ENCODE assay signal across 1 cellular context in the genomic region with DNA sequence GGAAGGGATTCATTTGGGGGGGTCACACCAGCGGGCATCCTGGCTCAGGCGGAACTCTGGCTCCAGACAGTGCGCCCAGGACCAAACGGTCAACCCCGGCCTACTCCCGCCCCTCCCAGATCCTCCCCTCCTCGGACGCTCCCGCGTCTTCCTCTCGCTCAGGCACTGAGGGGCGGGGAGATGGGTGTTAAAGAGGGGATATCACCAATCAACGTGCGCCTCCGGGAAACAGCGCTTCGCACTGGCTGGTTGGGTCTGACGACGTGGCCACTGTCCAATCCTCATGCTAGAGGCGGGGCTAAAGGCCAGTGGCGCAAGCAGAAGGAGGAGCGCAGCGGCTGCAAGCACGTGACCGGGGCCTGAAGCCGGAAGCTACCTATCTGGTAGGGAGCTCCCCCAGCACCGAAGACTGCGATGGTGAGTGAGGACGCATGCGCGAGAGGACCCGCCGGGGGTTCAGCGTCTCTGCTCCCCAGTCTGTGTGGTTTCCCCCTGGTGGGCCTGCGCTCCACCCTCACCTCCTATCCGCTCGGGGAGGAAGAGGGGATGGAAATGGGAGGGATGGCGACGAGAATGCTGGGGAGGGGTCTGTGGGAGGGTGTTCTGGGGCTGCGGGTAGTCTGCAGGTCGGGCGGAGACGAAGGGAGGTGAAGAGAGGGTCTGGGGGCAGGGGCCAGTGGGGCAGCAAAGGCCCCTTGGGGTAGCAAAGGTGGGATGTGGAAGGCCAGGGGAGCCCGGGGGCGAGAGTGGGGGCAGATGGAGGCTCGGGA.
TF ChIP-seq lines count a peak whose summit lies in the region.

A gene (plus strand): TSS at position 360 of the 770 bp plus-strand sequence. CDS start 55 bp downstream, at position 415.

TF ChIP-seq in WTC11, 78 proteins besides CTCF, POLR2A, EP300 and RAD21 (continued from another document and continues in another):
- TF ChIP-seq, protein P1, sequence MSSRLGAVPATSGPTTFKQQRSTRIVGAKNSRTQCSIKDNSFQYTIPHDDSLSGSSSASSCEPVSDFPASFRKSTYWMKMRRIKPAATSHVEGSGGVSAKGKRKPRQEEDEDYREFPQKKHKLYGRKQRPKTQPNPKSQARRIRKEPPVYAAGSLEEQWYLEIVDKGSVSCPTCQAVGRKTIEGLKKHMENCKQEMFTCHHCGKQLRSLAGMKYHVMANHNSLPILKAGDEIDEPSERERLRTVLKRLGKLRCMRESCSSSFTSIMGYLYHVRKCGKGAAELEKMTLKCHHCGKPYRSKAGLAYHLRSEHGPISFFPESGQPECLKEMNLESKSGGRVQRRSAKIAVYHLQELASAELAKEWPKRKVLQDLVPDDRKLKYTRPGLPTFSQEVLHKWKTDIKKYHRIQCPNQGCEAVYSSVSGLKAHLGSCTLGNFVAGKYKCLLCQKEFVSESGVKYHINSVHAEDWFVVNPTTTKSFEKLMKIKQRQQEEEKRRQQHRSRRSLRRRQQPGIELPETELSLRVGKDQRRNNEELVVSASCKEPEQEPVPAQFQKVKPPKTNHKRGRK (CRISPR knock-in tag; IDR thresholded peaks at IDR 0.05; ENCODE audit: borderline replicate concordance), result no peak
- TF ChIP-seq ZNF317 (CRISPR knock-in tag; IDR thresholded peaks at IDR 0.05; ENCODE audit: borderline replicate concordance, low read depth), result no peak
- TF ChIP-seq SP1 (CRISPR knock-in tag; conservative IDR thresholded peaks at IDR 0.05), result peak; percentile 84
- no peak for TF ChIP-seq JUN (CRISPR knock-in tag; IDR thresholded peaks at IDR 0.05)
- peak; percentile 57; the same call in 1 of the 2 replicates for TF ChIP-seq GABPB1 (CRISPR knock-in tag; IDR thresholded peaks at IDR 0.05)
- no peak for TF ChIP-seq ZNF219 (CRISPR knock-in tag; IDR thresholded peaks at IDR 0.05; ENCODE audit: borderline replicate concordance)
- no peak for TF ChIP-seq NR2C2 (CRISPR knock-in tag; IDR thresholded peaks at IDR 0.05)
- no peak for TF ChIP-seq NR1H2 (CRISPR knock-in tag; IDR thresholded peaks at IDR 0.05)
- TF ChIP-seq, protein P2, sequence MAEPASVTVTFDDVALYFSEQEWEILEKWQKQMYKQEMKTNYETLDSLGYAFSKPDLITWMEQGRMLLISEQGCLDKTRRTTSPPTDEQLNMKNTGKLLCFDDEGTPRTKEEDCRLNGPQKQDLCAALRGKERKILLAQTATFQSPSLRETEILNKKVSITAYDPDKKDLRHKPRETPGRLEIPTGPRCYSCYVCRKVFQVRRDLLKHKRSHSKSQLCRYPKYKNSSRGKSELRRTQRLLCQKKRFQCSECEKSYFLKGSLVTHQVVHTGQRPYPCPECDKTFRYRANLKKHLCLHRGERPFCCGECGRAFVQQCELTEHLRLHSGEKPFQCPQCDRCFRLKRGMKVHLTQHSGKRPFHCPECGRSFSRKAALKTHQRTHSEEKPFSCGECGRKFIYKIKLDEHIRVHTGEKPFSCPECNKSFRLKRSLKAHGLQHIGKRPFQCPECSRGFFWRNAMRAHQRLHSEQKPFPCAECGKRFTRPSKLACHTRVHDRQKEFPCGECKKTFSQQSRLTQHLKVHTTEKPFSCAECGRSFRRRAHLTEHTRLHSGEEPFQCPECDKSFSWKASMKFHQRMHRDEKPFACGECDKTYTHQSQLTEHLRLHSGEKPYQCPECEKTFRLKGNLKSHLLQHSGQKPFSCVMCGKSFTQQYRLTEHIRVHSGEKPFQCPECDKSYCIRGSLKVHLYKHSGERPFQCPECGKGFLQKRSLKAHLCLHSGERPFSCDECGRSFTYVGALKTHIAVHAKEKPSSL (CRISPR knock-in tag; conservative IDR thresholded peaks at IDR 0.05), result no peak
- TF ChIP-seq EMX1 (CRISPR knock-in tag; IDR thresholded peaks at IDR 0.05), result no peak
- TF ChIP-seq, protein P3, sequence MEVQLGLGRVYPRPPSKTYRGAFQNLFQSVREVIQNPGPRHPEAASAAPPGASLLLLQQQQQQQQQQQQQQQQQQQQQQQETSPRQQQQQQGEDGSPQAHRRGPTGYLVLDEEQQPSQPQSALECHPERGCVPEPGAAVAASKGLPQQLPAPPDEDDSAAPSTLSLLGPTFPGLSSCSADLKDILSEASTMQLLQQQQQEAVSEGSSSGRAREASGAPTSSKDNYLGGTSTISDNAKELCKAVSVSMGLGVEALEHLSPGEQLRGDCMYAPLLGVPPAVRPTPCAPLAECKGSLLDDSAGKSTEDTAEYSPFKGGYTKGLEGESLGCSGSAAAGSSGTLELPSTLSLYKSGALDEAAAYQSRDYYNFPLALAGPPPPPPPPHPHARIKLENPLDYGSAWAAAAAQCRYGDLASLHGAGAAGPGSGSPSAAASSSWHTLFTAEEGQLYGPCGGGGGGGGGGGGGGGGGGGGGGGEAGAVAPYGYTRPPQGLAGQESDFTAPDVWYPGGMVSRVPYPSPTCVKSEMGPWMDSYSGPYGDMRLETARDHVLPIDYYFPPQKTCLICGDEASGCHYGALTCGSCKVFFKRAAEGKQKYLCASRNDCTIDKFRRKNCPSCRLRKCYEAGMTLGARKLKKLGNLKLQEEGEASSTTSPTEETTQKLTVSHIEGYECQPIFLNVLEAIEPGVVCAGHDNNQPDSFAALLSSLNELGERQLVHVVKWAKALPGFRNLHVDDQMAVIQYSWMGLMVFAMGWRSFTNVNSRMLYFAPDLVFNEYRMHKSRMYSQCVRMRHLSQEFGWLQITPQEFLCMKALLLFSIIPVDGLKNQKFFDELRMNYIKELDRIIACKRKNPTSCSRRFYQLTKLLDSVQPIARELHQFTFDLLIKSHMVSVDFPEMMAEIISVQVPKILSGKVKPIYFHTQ (CRISPR knock-in tag; IDR thresholded peaks at IDR 0.05), result no peak
- TF ChIP-seq, protein P4, sequence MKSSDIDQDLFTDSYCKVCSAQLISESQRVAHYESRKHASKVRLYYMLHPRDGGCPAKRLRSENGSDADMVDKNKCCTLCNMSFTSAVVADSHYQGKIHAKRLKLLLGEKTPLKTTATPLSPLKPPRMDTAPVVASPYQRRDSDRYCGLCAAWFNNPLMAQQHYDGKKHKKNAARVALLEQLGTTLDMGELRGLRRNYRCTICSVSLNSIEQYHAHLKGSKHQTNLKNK (CRISPR knock-in tag; IDR thresholded peaks at IDR 0.05), result 0 out of 2 replicates have a peak, but pooled peaks have one; percentile 15
- TF ChIP-seq, protein P5, sequence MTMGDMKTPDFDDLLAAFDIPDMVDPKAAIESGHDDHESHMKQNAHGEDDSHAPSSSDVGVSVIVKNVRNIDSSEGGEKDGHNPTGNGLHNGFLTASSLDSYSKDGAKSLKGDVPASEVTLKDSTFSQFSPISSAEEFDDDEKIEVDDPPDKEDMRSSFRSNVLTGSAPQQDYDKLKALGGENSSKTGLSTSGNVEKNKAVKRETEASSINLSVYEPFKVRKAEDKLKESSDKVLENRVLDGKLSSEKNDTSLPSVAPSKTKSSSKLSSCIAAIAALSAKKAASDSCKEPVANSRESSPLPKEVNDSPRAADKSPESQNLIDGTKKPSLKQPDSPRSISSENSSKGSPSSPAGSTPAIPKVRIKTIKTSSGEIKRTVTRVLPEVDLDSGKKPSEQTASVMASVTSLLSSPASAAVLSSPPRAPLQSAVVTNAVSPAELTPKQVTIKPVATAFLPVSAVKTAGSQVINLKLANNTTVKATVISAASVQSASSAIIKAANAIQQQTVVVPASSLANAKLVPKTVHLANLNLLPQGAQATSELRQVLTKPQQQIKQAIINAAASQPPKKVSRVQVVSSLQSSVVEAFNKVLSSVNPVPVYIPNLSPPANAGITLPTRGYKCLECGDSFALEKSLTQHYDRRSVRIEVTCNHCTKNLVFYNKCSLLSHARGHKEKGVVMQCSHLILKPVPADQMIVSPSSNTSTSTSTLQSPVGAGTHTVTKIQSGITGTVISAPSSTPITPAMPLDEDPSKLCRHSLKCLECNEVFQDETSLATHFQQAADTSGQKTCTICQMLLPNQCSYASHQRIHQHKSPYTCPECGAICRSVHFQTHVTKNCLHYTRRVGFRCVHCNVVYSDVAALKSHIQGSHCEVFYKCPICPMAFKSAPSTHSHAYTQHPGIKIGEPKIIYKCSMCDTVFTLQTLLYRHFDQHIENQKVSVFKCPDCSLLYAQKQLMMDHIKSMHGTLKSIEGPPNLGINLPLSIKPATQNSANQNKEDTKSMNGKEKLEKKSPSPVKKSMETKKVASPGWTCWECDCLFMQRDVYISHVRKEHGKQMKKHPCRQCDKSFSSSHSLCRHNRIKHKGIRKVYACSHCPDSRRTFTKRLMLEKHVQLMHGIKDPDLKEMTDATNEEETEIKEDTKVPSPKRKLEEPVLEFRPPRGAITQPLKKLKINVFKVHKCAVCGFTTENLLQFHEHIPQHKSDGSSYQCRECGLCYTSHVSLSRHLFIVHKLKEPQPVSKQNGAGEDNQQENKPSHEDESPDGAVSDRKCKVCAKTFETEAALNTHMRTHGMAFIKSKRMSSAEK (CRISPR knock-in tag; IDR thresholded peaks at IDR 0.05; ENCODE audit: borderline replicate concordance), result no peak
- no peak; the same call in none of the 2 replicates for TF ChIP-seq FOXK1 (CRISPR knock-in tag; IDR thresholded peaks at IDR 0.05)
- TF ChIP-seq, protein P6, sequence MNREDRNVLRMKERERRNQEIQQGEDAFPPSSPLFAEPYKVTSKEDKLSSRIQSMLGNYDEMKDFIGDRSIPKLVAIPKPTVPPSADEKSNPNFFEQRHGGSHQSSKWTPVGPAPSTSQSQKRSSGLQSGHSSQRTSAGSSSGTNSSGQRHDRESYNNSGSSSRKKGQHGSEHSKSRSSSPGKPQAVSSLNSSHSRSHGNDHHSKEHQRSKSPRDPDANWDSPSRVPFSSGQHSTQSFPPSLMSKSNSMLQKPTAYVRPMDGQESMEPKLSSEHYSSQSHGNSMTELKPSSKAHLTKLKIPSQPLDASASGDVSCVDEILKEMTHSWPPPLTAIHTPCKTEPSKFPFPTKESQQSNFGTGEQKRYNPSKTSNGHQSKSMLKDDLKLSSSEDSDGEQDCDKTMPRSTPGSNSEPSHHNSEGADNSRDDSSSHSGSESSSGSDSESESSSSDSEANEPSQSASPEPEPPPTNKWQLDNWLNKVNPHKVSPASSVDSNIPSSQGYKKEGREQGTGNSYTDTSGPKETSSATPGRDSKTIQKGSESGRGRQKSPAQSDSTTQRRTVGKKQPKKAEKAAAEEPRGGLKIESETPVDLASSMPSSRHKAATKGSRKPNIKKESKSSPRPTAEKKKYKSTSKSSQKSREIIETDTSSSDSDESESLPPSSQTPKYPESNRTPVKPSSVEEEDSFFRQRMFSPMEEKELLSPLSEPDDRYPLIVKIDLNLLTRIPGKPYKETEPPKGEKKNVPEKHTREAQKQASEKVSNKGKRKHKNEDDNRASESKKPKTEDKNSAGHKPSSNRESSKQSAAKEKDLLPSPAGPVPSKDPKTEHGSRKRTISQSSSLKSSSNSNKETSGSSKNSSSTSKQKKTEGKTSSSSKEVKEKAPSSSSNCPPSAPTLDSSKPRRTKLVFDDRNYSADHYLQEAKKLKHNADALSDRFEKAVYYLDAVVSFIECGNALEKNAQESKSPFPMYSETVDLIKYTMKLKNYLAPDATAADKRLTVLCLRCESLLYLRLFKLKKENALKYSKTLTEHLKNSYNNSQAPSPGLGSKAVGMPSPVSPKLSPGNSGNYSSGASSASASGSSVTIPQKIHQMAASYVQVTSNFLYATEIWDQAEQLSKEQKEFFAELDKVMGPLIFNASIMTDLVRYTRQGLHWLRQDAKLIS (CRISPR knock-in tag; IDR thresholded peaks at IDR 0.05; ENCODE audit: borderline replicate concordance), result no peak
- no peak for TF ChIP-seq NFATC4 (CRISPR knock-in tag; IDR thresholded peaks at IDR 0.05)
- TF ChIP-seq, protein P7, sequence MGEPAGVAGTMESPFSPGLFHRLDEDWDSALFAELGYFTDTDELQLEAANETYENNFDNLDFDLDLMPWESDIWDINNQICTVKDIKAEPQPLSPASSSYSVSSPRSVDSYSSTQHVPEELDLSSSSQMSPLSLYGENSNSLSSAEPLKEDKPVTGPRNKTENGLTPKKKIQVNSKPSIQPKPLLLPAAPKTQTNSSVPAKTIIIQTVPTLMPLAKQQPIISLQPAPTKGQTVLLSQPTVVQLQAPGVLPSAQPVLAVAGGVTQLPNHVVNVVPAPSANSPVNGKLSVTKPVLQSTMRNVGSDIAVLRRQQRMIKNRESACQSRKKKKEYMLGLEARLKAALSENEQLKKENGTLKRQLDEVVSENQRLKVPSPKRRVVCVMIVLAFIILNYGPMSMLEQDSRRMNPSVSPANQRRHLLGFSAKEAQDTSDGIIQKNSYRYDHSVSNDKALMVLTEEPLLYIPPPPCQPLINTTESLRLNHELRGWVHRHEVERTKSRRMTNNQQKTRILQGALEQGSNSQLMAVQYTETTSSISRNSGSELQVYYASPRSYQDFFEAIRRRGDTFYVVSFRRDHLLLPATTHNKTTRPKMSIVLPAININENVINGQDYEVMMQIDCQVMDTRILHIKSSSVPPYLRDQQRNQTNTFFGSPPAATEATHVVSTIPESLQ (CRISPR knock-in tag; IDR thresholded peaks at IDR 0.05), result no peak
- TF ChIP-seq, protein P8, sequence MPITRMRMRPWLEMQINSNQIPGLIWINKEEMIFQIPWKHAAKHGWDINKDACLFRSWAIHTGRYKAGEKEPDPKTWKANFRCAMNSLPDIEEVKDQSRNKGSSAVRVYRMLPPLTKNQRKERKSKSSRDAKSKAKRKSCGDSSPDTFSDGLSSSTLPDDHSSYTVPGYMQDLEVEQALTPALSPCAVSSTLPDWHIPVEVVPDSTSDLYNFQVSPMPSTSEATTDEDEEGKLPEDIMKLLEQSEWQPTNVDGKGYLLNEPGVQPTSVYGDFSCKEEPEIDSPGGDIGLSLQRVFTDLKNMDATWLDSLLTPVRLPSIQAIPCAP (CRISPR knock-in tag; IDR thresholded peaks at IDR 0.05), result peak; percentile 59; the same call in 1 of the 2 replicates
- TF ChIP-seq GTF2I (CRISPR knock-in tag; conservative IDR thresholded peaks at IDR 0.05), result no peak
- TF ChIP-seq KAT7 (CRISPR knock-in tag; IDR thresholded peaks at IDR 0.05; ENCODE audit: borderline replicate concordance), result no peak
- TF ChIP-seq TEAD1 (CRISPR knock-in tag; IDR thresholded peaks at IDR 0.05), result 0 out of 2 replicates have a peak, but pooled peaks have one; percentile 28
- TF ChIP-seq, protein P9, sequence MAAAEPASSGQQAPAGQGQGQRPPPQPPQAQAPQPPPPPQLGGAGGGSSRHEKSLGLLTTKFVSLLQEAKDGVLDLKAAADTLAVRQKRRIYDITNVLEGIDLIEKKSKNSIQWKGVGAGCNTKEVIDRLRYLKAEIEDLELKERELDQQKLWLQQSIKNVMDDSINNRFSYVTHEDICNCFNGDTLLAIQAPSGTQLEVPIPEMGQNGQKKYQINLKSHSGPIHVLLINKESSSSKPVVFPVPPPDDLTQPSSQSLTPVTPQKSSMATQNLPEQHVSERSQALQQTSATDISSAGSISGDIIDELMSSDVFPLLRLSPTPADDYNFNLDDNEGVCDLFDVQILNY (CRISPR knock-in tag; IDR thresholded peaks at IDR 0.05), result 0 out of 2 replicates have a peak, but pooled peaks have one; percentile 64
- TF ChIP-seq ZNF263 (CRISPR knock-in tag; IDR thresholded peaks at IDR 0.05; ENCODE audit: low read depth), result no peak
- TF ChIP-seq, protein P10, sequence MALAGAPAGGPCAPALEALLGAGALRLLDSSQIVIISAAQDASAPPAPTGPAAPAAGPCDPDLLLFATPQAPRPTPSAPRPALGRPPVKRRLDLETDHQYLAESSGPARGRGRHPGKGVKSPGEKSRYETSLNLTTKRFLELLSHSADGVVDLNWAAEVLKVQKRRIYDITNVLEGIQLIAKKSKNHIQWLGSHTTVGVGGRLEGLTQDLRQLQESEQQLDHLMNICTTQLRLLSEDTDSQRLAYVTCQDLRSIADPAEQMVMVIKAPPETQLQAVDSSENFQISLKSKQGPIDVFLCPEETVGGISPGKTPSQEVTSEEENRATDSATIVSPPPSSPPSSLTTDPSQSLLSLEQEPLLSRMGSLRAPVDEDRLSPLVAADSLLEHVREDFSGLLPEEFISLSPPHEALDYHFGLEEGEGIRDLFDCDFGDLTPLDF (CRISPR knock-in tag; IDR thresholded peaks at IDR 0.05), result no peak
- TF ChIP-seq, protein P11, sequence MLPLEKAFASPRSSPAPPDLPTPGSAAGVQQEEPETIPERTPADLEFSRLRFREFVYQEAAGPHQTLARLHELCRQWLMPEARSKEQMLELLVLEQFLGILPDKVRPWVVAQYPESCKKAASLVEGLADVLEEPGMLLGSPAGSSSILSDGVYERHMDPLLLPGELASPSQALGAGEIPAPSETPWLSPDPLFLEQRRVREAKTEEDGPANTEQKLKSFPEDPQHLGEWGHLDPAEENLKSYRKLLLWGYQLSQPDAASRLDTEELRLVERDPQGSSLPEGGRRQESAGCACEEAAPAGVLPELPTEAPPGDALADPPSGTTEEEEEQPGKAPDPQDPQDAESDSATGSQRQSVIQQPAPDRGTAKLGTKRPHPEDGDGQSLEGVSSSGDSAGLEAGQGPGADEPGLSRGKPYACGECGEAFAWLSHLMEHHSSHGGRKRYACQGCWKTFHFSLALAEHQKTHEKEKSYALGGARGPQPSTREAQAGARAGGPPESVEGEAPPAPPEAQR (CRISPR knock-in tag; IDR thresholded peaks at IDR 0.05), result no peak
